Comparison of ENCODE assay signal across 11 cellular contexts in the genomic region with DNA sequence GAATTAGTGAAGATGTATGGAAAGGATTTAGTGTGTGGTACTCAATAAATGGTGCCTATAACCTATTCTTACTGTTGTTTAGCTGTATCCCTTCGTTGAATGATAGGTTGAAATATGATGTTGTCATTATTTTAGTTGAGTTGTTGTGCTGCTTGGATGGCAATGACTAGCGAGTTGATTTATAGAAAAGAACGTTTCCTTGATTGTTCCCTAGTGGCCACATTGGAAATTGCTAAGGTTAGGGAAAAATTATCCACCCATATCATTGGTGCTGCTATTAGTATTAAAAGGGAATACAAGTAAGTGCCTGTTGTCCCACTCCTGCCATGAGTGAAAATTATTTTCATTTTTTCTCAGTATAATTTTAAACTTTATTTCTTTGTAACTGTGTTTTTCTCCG. TPM values are rescaled to one million over a fixed set of nuclear protein-coding genes. Genes with fewer than 3 reads are reported as not detected.
DNase-seq lines count a peak whose midpoint lies in the region; ATAC-seq and TF ChIP-seq lines count a peak whose summit lies in the region.
"Had no signal": no experiment of that assay in that cellular context is flagged by ENCODE, and none has a peak within 500 bp of the region (broad histone marks: within the 10 kb centered on the region; RNA-seq: fewer than 3 reads in every experiment).

No MANE protein-coding gene starts in this region.

- ATAC-seq in left ventricle myocardium superior: no peak
- ATAC-seq in HG02798 (IDR thresholded peaks at IDR 0.05; ENCODE audit: poor library complexity, unreplicated experiment): no peak
- ATAC-seq: natural killer cell had no signal

- H3K9me3 ChIP-seq in cardiac muscle cell (ENCODE audit: low read depth) (no peaks in the 10 kb centered on the region), Peyer's patch (no peaks in the 10 kb centered on the region)

- H3K36me3 ChIP-seq in cardiac muscle cell: peaks cover 6% of the 10 kb centered on the region
- peaks cover 0 to 18% (median 0%) of the 10 kb centered on the region in 3 donors for H3K36me3 ChIP-seq in Peyer's patch

- intact Hi-C loops in left ventricle myocardium superior (cut with micrococcal nuclease): no loop called here

- H3K9me3 Mint-ChIP-seq in type B pancreatic cell: peaks cover 4% of the 10 kb centered on the region
- H3K9me3 Mint-ChIP-seq: CD8-positive, alpha-beta memory T cell; natural killer cell had no signal

- H3K27ac Mint-ChIP-seq in type B pancreatic cell: no peak overlapping the region
- H3K27ac Mint-ChIP-seq: natural killer cell had no signal

- peaks cover 11% of the 10 kb centered on the region for H3K4me1 Mint-ChIP-seq in type B pancreatic cell (ENCODE audit: unreplicated experiment)
- H3K4me1 Mint-ChIP-seq: natural killer cell had no signal

- H3K27me3 Mint-ChIP-seq in type B pancreatic cell: no peaks in the 10 kb centered on the region
- H3K27me3 Mint-ChIP-seq: CD8-positive, alpha-beta memory T cell had no signal

- TF ChIP-seq CTCF in cardiac muscle cell (IDR thresholded peaks at IDR 0.05; ENCODE audit: low read depth, low read length): peak; percentile 40
- TF ChIP-seq CTCF in Peyer's patch (IDR thresholded peaks at IDR 0.05): peak in 5 of 6 experiments; percentile 33 to 48 (median 42)
- peak; percentile 49 for TF ChIP-seq CTCF in fibroblast of mammary gland (conservative IDR thresholded peaks at IDR 0.05; ENCODE audit: control insufficient read depth, insufficient read depth, low read depth, low read length)
- peak; percentile 76 for TF ChIP-seq CTCF in type B pancreatic cell (conservative IDR thresholded peaks at IDR 0.05)

- peak overlapping the region; percentile 58 for H3K27ac ChIP-seq in cardiac muscle cell
- no peak overlapping the region for H3K27ac ChIP-seq in Peyer's patch

- no peak for TF ChIP-seq POLR2A in Peyer's patch (IDR thresholded peaks at IDR 0.05)

- H3K4me3 Mint-ChIP-seq in type B pancreatic cell: no peak overlapping the region
- H3K4me3 Mint-ChIP-seq: CD8-positive, alpha-beta memory T cell; natural killer cell had no signal

- H3K36me3 Mint-ChIP-seq in type B pancreatic cell: peaks cover 22% of the 10 kb centered on the region
- H3K36me3 Mint-ChIP-seq: natural killer cell had no signal

- H3K27me3 ChIP-seq in cardiac muscle cell (no peaks in the 10 kb centered on the region), Peyer's patch (no peaks in the 10 kb centered on the region)

- H3K4me1 ChIP-seq in cardiac muscle cell (ENCODE audit: low read depth) (peaks cover 34% of the 10 kb centered on the region), Peyer's patch (no peaks in the 10 kb centered on the region)

- H3K4me3 ChIP-seq in cardiac muscle cell (no peak overlapping the region), Peyer's patch (no peak overlapping the region), fibroblast of mammary gland (ENCODE audit: control insufficient read depth, low read depth, low read length) (no peak overlapping the region)

- DNase-seq in cardiac muscle cell (ENCODE audit: low read depth in 1 of 2, low spot score in 1 of 2) (no peak), left ventricle myocardium superior (no peak), Peyer's patch (no peak), fibroblast of mammary gland (ENCODE audit: low read depth) (no peak), type B pancreatic cell (ENCODE audit: extremely low spot score, unreplicated experiment) (no peak), GM03348 (ENCODE audit: low spot score) (no peak), amygdala (lab: John Stamatoyannopoulos, UW) (no peak)
- DNase-seq: CD8-positive, alpha-beta memory T cell; natural killer cell; NK-92 treated with Interleukin-12 subunit alpha and Interleukin-12 subunit beta, amount 100 ng/mL, for 24 hours had no signal

RNA-seq across cellular contexts. Expression of a gene that starts 14.5 kb away (rescaled TPM):
- total RNA-seq in cardiac muscle cell (34.4 and 74.4 TPM in 2 replicates), left ventricle myocardium superior (20.2 TPM), Peyer's patch (10 to 100 TPM; 27.6 to 36.5 (median 32.0) TPM), type B pancreatic cell (ENCODE audit: low replicate concordance) (20.1 and 32.3 TPM in 2 replicates)
- polyA plus RNA-seq in cardiac muscle cell: 16.2 and 24.3 TPM in 2 replicates
